10 cellular contexts compared by ENCODE assay signal in the genomic region with DNA sequence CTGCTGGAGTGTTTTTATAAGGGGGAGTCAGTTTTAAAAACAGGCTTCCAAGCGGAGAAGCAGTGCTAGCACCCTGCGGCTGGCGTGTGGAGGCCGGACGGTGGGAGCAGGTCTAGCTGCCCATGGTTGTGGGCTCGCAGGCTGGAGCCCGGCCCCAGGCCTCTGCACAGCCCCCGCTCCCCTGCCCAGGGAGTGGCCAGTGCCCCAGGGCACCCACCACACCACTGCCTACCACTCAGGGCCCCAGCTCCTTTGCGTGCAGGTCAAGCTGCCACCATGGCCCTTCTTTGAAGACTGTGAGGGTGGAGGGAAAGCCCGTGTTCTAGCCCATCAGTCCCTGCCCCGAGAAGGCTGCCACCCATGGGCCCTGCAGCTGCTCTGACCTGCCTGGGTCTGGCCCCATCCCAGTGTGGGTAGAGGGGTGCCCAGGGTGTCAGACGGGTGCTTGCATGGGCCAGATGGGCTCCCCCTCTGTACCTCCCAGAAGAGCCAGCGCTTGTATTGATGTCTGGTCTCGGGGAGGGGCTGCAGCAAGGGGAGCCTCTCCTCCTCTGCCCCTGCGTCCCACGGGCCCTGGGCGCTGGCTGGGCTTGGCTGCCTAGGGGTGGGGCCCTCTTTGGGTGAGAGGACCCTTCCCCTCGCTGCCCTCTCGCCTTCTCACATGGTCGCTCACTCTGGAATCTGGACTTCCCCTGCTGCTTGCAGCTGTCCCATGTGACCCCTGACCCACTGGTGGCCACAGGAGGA. TPM values are rescaled to one million over a fixed set of nuclear protein-coding genes. Genes with fewer than 3 reads are reported as not detected.
DNase-seq lines count a peak whose midpoint lies in the region; ATAC-seq lines count a peak whose summit lies in the region.
"Had no signal": no experiment of that assay in that cellular context is flagged by ENCODE, and none has a peak within 500 bp of the region (broad histone marks: within the 10 kb centered on the region; RNA-seq: fewer than 3 reads in every experiment).

No MANE protein-coding gene starts in this region.

- H3K9me3 Mint-ChIP-seq in stimulated activated naive CD8-positive, alpha-beta T cell treated with anti-CD3 and anti-CD28 coated beads, Interleukin-15, Interleukin-2, amounts not matched to agents 100 ng/mL and 50 ng/mL, for 24 hours = no peaks in the 10 kb centered on the region
- no peaks in the 10 kb centered on the region for H3K9me3 Mint-ChIP-seq in activated CD8-positive, alpha-beta T cell treated with anti-CD3 and anti-CD28 coated beads, Interleukin-2, amount 10 ng/mL, durations not matched to agents 7 days and 5 days (ENCODE audit: insufficient read depth)
- H3K9me3 Mint-ChIP-seq: activated T-cell treated with anti-CD3 and anti-CD28 coated beads, Interleukin-2, amount 50 U/mL, for 72 hours had no signal

- no peak for DNase-seq in stimulated activated naive CD8-positive, alpha-beta T cell treated with anti-CD3 and anti-CD28 coated beads, Interleukin-15, Interleukin-2, amounts not matched to agents 100 U/mL and 50 U/mL, for 24 hours
- no peak for DNase-seq in activated CD8-positive, alpha-beta T cell treated with anti-CD3 and anti-CD28 coated beads, Interleukin-2, amount 10 ng/mL, durations not matched to agents 7 days and 5 days
- DNase-seq in myocyte (ENCODE audit: low read depth) = peak; percentile 26
- DNase-seq in SIG-M5 treated with dmso at 0.1 percent for 504 hours (lab: John Stamatoyannopoulos, UW; ENCODE audit: unreplicated experiment) = no peak
- no peak for DNase-seq in activated CD4-positive, CD25-positive, alpha-beta regulatory T cell (lab: John Stamatoyannopoulos, UW)
- DNase-seq: activated T-cell treated with anti-CD3 and anti-CD28 coated beads, Interleukin-2, amount 50 U/mL, for 72 hours; NCI-H2171 had no signal

- no peaks in the 10 kb centered on the region for H3K36me3 Mint-ChIP-seq in stimulated activated naive CD8-positive, alpha-beta T cell treated with anti-CD3 and anti-CD28 coated beads, Interleukin-15, Interleukin-2, amounts not matched to agents 100 ng/mL and 50 ng/mL, for 24 hours (ENCODE audit: low read depth)
- H3K36me3 Mint-ChIP-seq in activated CD8-positive, alpha-beta T cell treated with anti-CD3 and anti-CD28 coated beads, Interleukin-2, amount 10 ng/mL, durations not matched to agents 7 days and 5 days (ENCODE audit: low read depth) = peaks cover 17% of the 10 kb centered on the region

- H3K4me3 Mint-ChIP-seq in stimulated activated naive CD8-positive, alpha-beta T cell treated with anti-CD3 and anti-CD28 coated beads, Interleukin-15, Interleukin-2, amounts not matched to agents 100 ng/mL and 50 ng/mL, for 24 hours = no peak overlapping the region
- H3K4me3 Mint-ChIP-seq in activated CD8-positive, alpha-beta T cell treated with anti-CD3 and anti-CD28 coated beads, Interleukin-2, amount 10 ng/mL, durations not matched to agents 7 days and 5 days = peak overlapping the region; percentile 28

- no peak for ATAC-seq in stimulated activated naive CD8-positive, alpha-beta T cell treated with anti-CD3 and anti-CD28 coated beads, Interleukin-15, Interleukin-2, amounts not matched to agents 100 U/mL and 50 U/mL, for 24 hours
- ATAC-seq in activated CD8-positive, alpha-beta T cell treated with anti-CD3 and anti-CD28 coated beads, Interleukin-2, amount 10 ng/mL, durations not matched to agents 7 days and 5 days = no peak
- ATAC-seq in GM21528 (IDR thresholded peaks at IDR 0.05; ENCODE audit: low FRiP score, unreplicated experiment) = no peak
- no peak for ATAC-seq in HG03097 (IDR thresholded peaks at IDR 0.05; ENCODE audit: low FRiP score, unreplicated experiment)
- ATAC-seq: activated T-cell treated with anti-CD3 and anti-CD28 coated beads, Interleukin-2, amount 50 U/mL, for 72 hours had no signal

- POLR2A ChIA-PET in activated CD8-positive, alpha-beta T cell treated with anti-CD3 and anti-CD28 coated beads, Interleukin-2, amount 10 ng/mL, durations not matched to agents 7 days and 5 days (lab: Charles Lee) = interaction anchor here (0.6 to 2.6 kb wide), 4 partner anchors 15 to 65 kb away, joined by 3 to 10 read pairs (median 4); a partner anchor contains a TSS

- no peaks in the 10 kb centered on the region for H3K27me3 Mint-ChIP-seq in stimulated activated naive CD8-positive, alpha-beta T cell treated with anti-CD3 and anti-CD28 coated beads, Interleukin-15, Interleukin-2, amounts not matched to agents 100 ng/mL and 50 ng/mL, for 24 hours
- H3K27me3 Mint-ChIP-seq in activated CD8-positive, alpha-beta T cell treated with anti-CD3 and anti-CD28 coated beads, Interleukin-2, amount 10 ng/mL, durations not matched to agents 7 days and 5 days (ENCODE audit: low read depth) = no peaks in the 10 kb centered on the region

- peaks cover 16% of the 10 kb centered on the region for H3K4me1 Mint-ChIP-seq in stimulated activated naive CD8-positive, alpha-beta T cell treated with anti-CD3 and anti-CD28 coated beads, Interleukin-15, Interleukin-2, amounts not matched to agents 100 ng/mL and 50 ng/mL, for 24 hours (ENCODE audit: low read depth)
- H3K4me1 Mint-ChIP-seq in activated CD8-positive, alpha-beta T cell treated with anti-CD3 and anti-CD28 coated beads, Interleukin-2, amount 10 ng/mL, durations not matched to agents 7 days and 5 days (ENCODE audit: low read depth) = peaks cover 17% of the 10 kb centered on the region

- CTCF ChIA-PET in activated CD8-positive, alpha-beta T cell treated with anti-CD3 and anti-CD28 coated beads, Interleukin-2, amount 10 ng/mL, durations not matched to agents 7 days and 5 days (lab: Charles Lee) = interaction anchor here (0.8 kb wide), 1 partner anchor 185 kb away, joined by 3 read pairs; no protein-coding TSS in a partner anchor

- H3K27ac Mint-ChIP-seq in stimulated activated naive CD8-positive, alpha-beta T cell treated with anti-CD3 and anti-CD28 coated beads, Interleukin-15, Interleukin-2, amounts not matched to agents 100 ng/mL and 50 ng/mL, for 24 hours = peak overlapping the region; percentile 36
- peak overlapping the region; percentile 89 for H3K27ac Mint-ChIP-seq in activated CD8-positive, alpha-beta T cell treated with anti-CD3 and anti-CD28 coated beads, Interleukin-2, amount 10 ng/mL, durations not matched to agents 7 days and 5 days
- H3K27ac Mint-ChIP-seq: activated T-cell treated with anti-CD3 and anti-CD28 coated beads, Interleukin-2, amount 50 U/mL, for 72 hours had no signal

RNA-seq across cellular contexts. Expression of a gene that starts 1.5 kb away (rescaled TPM):
- 10 to 100 TPM; 32.6 to 36.2 TPM for total RNA-seq in activated CD8-positive, alpha-beta T cell treated with anti-CD3 and anti-CD28 coated beads, Interleukin-2, amount 10 ng/mL, durations not matched to agents 7 days and 5 days
- total RNA-seq in myocyte = 81.4 and 102 TPM in 2 replicates
- polyA plus RNA-seq in myocyte (2012) = 55.8 TPM

RNA-seq across cellular contexts. Expression of a gene that starts 42.2 kb away (rescaled TPM):
- 10 to 100 TPM; 17.0 to 17.2 TPM for total RNA-seq in activated CD8-positive, alpha-beta T cell treated with anti-CD3 and anti-CD28 coated beads, Interleukin-2, amount 10 ng/mL, durations not matched to agents 7 days and 5 days
- total RNA-seq in myocyte = 16.8 and 18.0 TPM in 2 replicates
- polyA plus RNA-seq in myocyte (2012) = 19.0 TPM

RNA-seq across cellular contexts. Expression of a gene that starts 42.5 kb away (rescaled TPM):
- under 1 TPM; 0.39 to 0.68 TPM for total RNA-seq in activated CD8-positive, alpha-beta T cell treated with anti-CD3 and anti-CD28 coated beads, Interleukin-2, amount 10 ng/mL, durations not matched to agents 7 days and 5 days
- 0.91 and 1.1 TPM in 2 replicates for total RNA-seq in myocyte
- polyA plus RNA-seq in myocyte (2012) = 3.5 TPM
